25 cellular contexts compared by ENCODE assay signal in the genomic region with DNA sequence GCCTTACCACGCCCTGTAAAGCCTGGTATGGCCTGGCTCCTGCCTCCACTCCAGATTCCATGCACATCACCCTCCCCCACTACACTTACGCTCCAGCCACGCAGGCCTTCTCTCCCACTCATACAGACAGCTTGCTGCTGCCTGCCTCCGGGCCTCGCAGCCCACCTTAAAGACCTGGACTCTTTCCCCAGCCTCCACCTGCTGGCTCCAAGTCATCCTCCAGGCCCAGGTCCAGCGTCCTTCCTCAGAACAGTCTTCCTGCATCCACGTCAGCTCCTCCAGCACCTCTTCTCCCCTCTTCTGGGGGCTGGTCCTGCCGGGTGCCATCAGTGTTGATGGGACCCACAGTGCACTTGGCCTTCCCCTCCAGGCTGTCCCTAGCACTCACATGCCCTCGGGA.
DNase-seq lines count a peak whose midpoint lies in the region; ATAC-seq, FAIRE-seq and TF ChIP-seq lines count a peak whose summit lies in the region.
"Had no signal": no experiment of that assay in that cellular context is flagged by ENCODE, and none has a peak within 500 bp of the region (broad histone marks: within the 10 kb centered on the region; RNA-seq: fewer than 3 reads in every experiment).

No MANE protein-coding gene starts in this region.

- no peaks in the 10 kb centered on the region for H3K79me2 ChIP-seq in K562 (ENCODE audit: control insufficient read depth, insufficient read depth, low read length)
- H3K79me2 ChIP-seq in GM23248 (ENCODE audit: insufficient read depth), result no peaks in the 10 kb centered on the region

- H3K27me3 ChIP-seq in heart left ventricle, result no peaks in the 10 kb centered on the region
- no peaks in the 10 kb centered on the region for H3K27me3 ChIP-seq in K562 (ENCODE audit: control insufficient read depth in 2 of 2, insufficient read depth in 2 of 2, low read length in 2 of 2)
- peaks cover 22% of the 10 kb centered on the region; the same call in 1 of the 2 replicates for H3K27me3 ChIP-seq in GM23248 (replicated peaks; ENCODE audit: insufficient read depth)
- H3K27me3 ChIP-seq in CD4-positive, alpha-beta T cell (ENCODE audit: control insufficient read depth, insufficient read depth, low read length), result no peaks in the 10 kb centered on the region
- H3K27me3 ChIP-seq: body of pancreas, upper lobe of left lung had no signal

- H3K27me3 Mint-ChIP-seq in CD4-positive, alpha-beta T cell, result no peaks in the 10 kb centered on the region

- H3K36me3 ChIP-seq in heart left ventricle, result peaks cover 0 to 38% (median 0%) of the 10 kb centered on the region in 9 donors
- H3K36me3 ChIP-seq in HEK293 (ENCODE audit: control insufficient read depth in 2 of 2, insufficient read depth in 1 of 2, low read length in 2 of 2), result peaks cover 6 to 99% of the 10 kb centered on the region in 2 experiments; a peak in 2 of 3 replicates
- H3K36me3 ChIP-seq in K562 (ENCODE audit: control insufficient read depth, insufficient read depth, low read length), result peaks cover 99% of the 10 kb centered on the region
- no peaks in the 10 kb centered on the region for H3K36me3 ChIP-seq in GM23248 (ENCODE audit: low read depth)

- TF ChIP-seq POLR2A in heart left ventricle (IDR thresholded peaks at IDR 0.05) (no peak), K562 (conservative IDR thresholded peaks at IDR 0.05) (peak; percentile 56), GM12892 (IDR thresholded peaks at IDR 0.05; ENCODE audit: low read depth, low read length) (no peak)

- H3K27ac Mint-ChIP-seq in stimulated activated effector memory CD8-positive, alpha-beta T cell treated with anti-CD3 and anti-CD28 coated beads, Interleukin-12 subunit alpha, Interleukin-12 subunit beta, amount 100 ng/mL, for 72 hours, result peak overlapping the region; percentile 91
- H3K27ac Mint-ChIP-seq in CD4-positive, alpha-beta T cell, result no peak overlapping the region
- H3K27ac Mint-ChIP-seq: T-helper 1 cell treated with Interleukin-12 subunit alpha and Interleukin-12 subunit beta and Interleukin-4 antibody, amounts not matched to agents 30 μg/mL and 1 μg/mL, for 36 hours had no signal

- no peaks in the 10 kb centered on the region for H3K9me1 ChIP-seq in K562 (ENCODE audit: control insufficient read depth, insufficient read depth, low read length)

- no TSS peak for BruUV-seq in K562 (replicated peaks; lab: Mats Ljungman, UMichigan)

- H3K9me3 ChIP-seq in heart left ventricle (no peaks in the 10 kb centered on the region), HEK293 (ENCODE audit: control insufficient read depth, insufficient read depth, low read depth, low read length) (no peaks in the 10 kb centered on the region), K562 (replicated peaks; ENCODE audit: control insufficient read depth, insufficient read depth, low read depth, low read length) (no peaks in the 10 kb centered on the region), GM23248 (ENCODE audit: low read depth) (no peaks in the 10 kb centered on the region)
- no peaks in the 10 kb centered on the region for H3K9me3 ChIP-seq in CD4-positive, alpha-beta T cell (ENCODE audit: control insufficient read depth, low read length)
- H3K9me3 ChIP-seq: body of pancreas, psoas muscle, upper lobe of left lung had no signal

- H3K4me3 Mint-ChIP-seq in stimulated activated effector memory CD8-positive, alpha-beta T cell treated with anti-CD3 and anti-CD28 coated beads, Interleukin-12 subunit alpha, Interleukin-12 subunit beta, amount 100 ng/mL, for 72 hours, result no peak overlapping the region
- H3K4me3 Mint-ChIP-seq in CD4-positive, alpha-beta T cell, result no peak overlapping the region
- H3K4me3 Mint-ChIP-seq: T-helper 1 cell treated with Interleukin-12 subunit alpha and Interleukin-12 subunit beta and Interleukin-4 antibody, amounts not matched to agents 30 μg/mL and 1 μg/mL, for 36 hours had no signal

- H3K4me1 ChIP-seq in heart left ventricle, result peaks cover 0 to 14% (median 5%) of the 10 kb centered on the region in 12 donors
- H3K4me1 ChIP-seq in HEK293 (ENCODE audit: control insufficient read depth, insufficient read depth, low read length), result no peaks in the 10 kb centered on the region
- peaks cover 0 to 4% of the 10 kb centered on the region in 2 experiments; a peak in 1 of 5 replicates for H3K4me1 ChIP-seq in K562 (replicated peaks in 1 of 2; ENCODE audit: control insufficient read depth in 2 of 2, insufficient read depth in 2 of 2, low read length in 2 of 2)
- no peaks in the 10 kb centered on the region for H3K4me1 ChIP-seq in GM23248 (ENCODE audit: insufficient read depth)
- H3K4me1 ChIP-seq: body of pancreas, upper lobe of left lung had no signal

- no peak for TF ChIP-seq EP300 in K562 (IDR thresholded peaks at IDR 0.05; ENCODE audit: low read length)

- H4K20me1 ChIP-seq in K562 (replicated peaks; ENCODE audit: control insufficient read depth, insufficient read depth, low read length), result no peaks in the 10 kb centered on the region; the same call in 1 of the 2 replicates
- no peaks in the 10 kb centered on the region for H4K20me1 ChIP-seq in GM23248 (ENCODE audit: insufficient read depth)

- POLR2A ChIA-PET in HEK293 (lab: Yijun Ruan, JAX), result no interaction called here
- POLR2A ChIA-PET in K562 (lab: Yijun Ruan, JAX), result interaction anchor here (0.6 to 3.7 kb wide), 8 partner anchors 9 to 25 kb away, joined by 3 to 20 read pairs (median 4); no protein-coding TSS in a partner anchor
- POLR2A ChIA-PET in CD4-positive, alpha-beta T cell (lab: Charles Lee), result no interaction called here

- H3K4me1 Mint-ChIP-seq in stimulated activated effector memory CD8-positive, alpha-beta T cell treated with anti-CD3 and anti-CD28 coated beads, Interleukin-12 subunit alpha, Interleukin-12 subunit beta, amount 100 ng/mL, for 72 hours, result peaks cover 40% of the 10 kb centered on the region
- peaks cover 41% of the 10 kb centered on the region for H3K4me1 Mint-ChIP-seq in CD4-positive, alpha-beta T cell (ENCODE audit: low read depth)

- H3K4me3 ChIP-seq in heart left ventricle (no peak overlapping the region), HEK293 (ENCODE audit: low read depth, low read length) (no peak overlapping the region), K562 (no peak overlapping the region), GM23248 (no peak overlapping the region)
- H3K4me3 ChIP-seq: body of pancreas, psoas muscle, upper lobe of left lung had no signal

- TF ChIP-seq RAD21 in K562 (CRISPR knock-in tag; conservative IDR thresholded peaks at IDR 0.05 in 1 of 2, IDR thresholded peaks at IDR 0.05 in 1 of 2), result no peak

- H2AFZ ChIP-seq in K562 (ENCODE audit: low read depth, low read length) (no peak overlapping the region), GM23248 (no peak overlapping the region)

- H3K9me3 Mint-ChIP-seq in stimulated activated effector memory CD8-positive, alpha-beta T cell treated with anti-CD3 and anti-CD28 coated beads, Interleukin-12 subunit alpha, Interleukin-12 subunit beta, amount 100 ng/mL, for 72 hours, result no peaks in the 10 kb centered on the region
- H3K9me3 Mint-ChIP-seq in CD4-positive, alpha-beta T cell, result no peaks in the 10 kb centered on the region
- H3K9me3 Mint-ChIP-seq: T-helper 1 cell treated with Interleukin-12 subunit alpha and Interleukin-12 subunit beta and Interleukin-4 antibody, amounts not matched to agents 30 μg/mL and 1 μg/mL, for 36 hours had no signal

- intact Hi-C loops in Right ventricle myocardium inferior (cut with DNase I) (loop anchor here (10.0 kb wide), 1 partner anchor 110 kb away; no protein-coding TSS in a partner anchor), heart left ventricle (cut with DNase I) (loop anchor here in 2 of 10 donors (5.0 to 10.0 kb wide), 2 partner anchors 108 to 110 kb away; no protein-coding TSS in a partner anchor), K562 (cut with micrococcal nuclease) (no loop called here)
- intact Hi-C loops in CD4-positive, alpha-beta T cell (cut with DNase I, micrococcal nuclease), result loop anchor here in 1 of 2 experiments (10.0 kb wide), 2 partner anchors 300 to 530 kb away; no protein-coding TSS in a partner anchor

- TF ChIP-seq CTCF in heart left ventricle (IDR thresholded peaks at IDR 0.05) (no peak), HEK293 (tag by site-specific recombination; IDR thresholded peaks at IDR 0.05) (no peak), K562 (IDR thresholded peaks at IDR 0.05 in 2 of 3, conservative IDR thresholded peaks at IDR 0.05 in 1 of 3; ENCODE audit: insufficient read depth in 2 of 3, low read depth in 1 of 3, low read length in 3 of 3) (no peak)
- no peak for TF ChIP-seq CTCF in CD4-positive, alpha-beta T cell (IDR thresholded peaks at IDR 0.05)

- H3K9ac ChIP-seq in K562 (ENCODE audit: insufficient read depth in 1 of 2, low read depth in 2 of 2, low read length in 2 of 2), result no peak overlapping the region
- no peak overlapping the region for H3K9ac ChIP-seq in GM23248

- DNase-seq in Right ventricle myocardium inferior (ENCODE audit: missing footprints) (peak; percentile 16), heart left ventricle (no peak), K562 (ENCODE audit: extremely low read depth in 1 of 4, low spot score in 3 of 4) (no peak), GM23248 (no peak), GM12892 (ENCODE audit: insufficient read length) (no peak)
- no peak for DNase-seq in stimulated activated effector memory CD8-positive, alpha-beta T cell treated with anti-CD3 and anti-CD28 coated beads, Interleukin-12 subunit alpha, Interleukin-12 subunit beta, amount 100 ng/mL, for 72 hours (ENCODE audit: low spot score in 2 of 2)
- no peak for DNase-seq in CD4-positive, alpha-beta T cell
- DNase-seq: body of pancreas; GF-D8; H7; head of caudate nucleus; Kasumi-1; left cardiac atrium; mammary epithelial cell; MV-4-11; NCI-H1694; NCI-H2171 treated with DMSO at 0.1 percent for 48 hours; NCI-H526; psoas muscle; stimulated activated CD8-positive, alpha-beta memory T cell treated with anti-CD3 and anti-CD28 coated beads, Interleukin-4, amount 100 ng/mL, for 48 hours; upper lobe of left lung had no signal

- FAIRE-seq in K562 (lab: Jason Lieb, UNC) (no peak), GM12892 (lab: Jason Lieb, UNC) (no peak)
- FAIRE-seq: RCC 7860 had no signal

- no peaks in the 10 kb centered on the region for H3K9me2 ChIP-seq in GM23248 (ENCODE audit: insufficient read depth)

- no peaks in the 10 kb centered on the region for H3F3A ChIP-seq in GM23248 (ENCODE audit: insufficient read depth)

- no peak overlapping the region for H3K4me2 ChIP-seq in K562 (ENCODE audit: insufficient read depth, low read length)
- no peak overlapping the region for H3K4me2 ChIP-seq in GM23248 (ENCODE audit: unreplicated experiment)

- 85 to 92% (median 90%) methylated on average over 9 of the region's 9 CpGs for WGBS in heart left ventricle, 4 donors
- WGBS in K562 (ENCODE audit: insufficient coverage, low coverage, missing lambda C conversion rate), result 95% methylated on average over 9 of the region's 9 CpGs
- 32 to 36% methylated on average over 9 of the region's 9 CpGs for WGBS in GM23248 (ENCODE audit: low coverage in 1 of 2, low lambda C conversion rate in 2 of 2, missing lambda C conversion rate in 2 of 2), 2 experiments

- H3K36me3 Mint-ChIP-seq in stimulated activated effector memory CD8-positive, alpha-beta T cell treated with anti-CD3 and anti-CD28 coated beads, Interleukin-12 subunit alpha, Interleukin-12 subunit beta, amount 100 ng/mL, for 72 hours, result peaks cover 97% of the 10 kb centered on the region
- H3K36me3 Mint-ChIP-seq in CD4-positive, alpha-beta T cell (ENCODE audit: low read depth), result peaks cover 74% of the 10 kb centered on the region

- H3K27ac ChIP-seq in heart left ventricle, result no peak overlapping the region
- H3K27ac ChIP-seq in HEK293 (ENCODE audit: extremely low read depth, low read depth, low read length), result no peak overlapping the region
- H3K27ac ChIP-seq in K562 (ENCODE audit: extremely low read depth, low read depth, low read length), result no peak overlapping the region
- H3K27ac ChIP-seq in GM23248, result no peak overlapping the region
- no peak overlapping the region for H3K27ac ChIP-seq in CD4-positive, alpha-beta T cell (ENCODE audit: low read depth, low read length)
- H3K27ac ChIP-seq: body of pancreas, epithelial cell of prostate, psoas muscle, upper lobe of left lung had no signal

- CTCF ChIA-PET in HEK293 (lab: Yijun Ruan, JAX), result interaction anchor here (0.6 to 3.5 kb wide), 3 partner anchors 10 to 37 kb away, joined by 3 to 12 read pairs (median 4); no protein-coding TSS in a partner anchor
- CTCF ChIA-PET in K562 (lab: Yijun Ruan, JAX; ENCODE audit: low intra/inter-chr PET ratio), result no interaction called here
- CTCF ChIA-PET in CD4-positive, alpha-beta T cell (lab: Charles Lee), result interaction anchor here (0.8 to 3.2 kb wide), 2 partner anchors 108 to 117 kb away, joined by 3 to 13 read pairs; no protein-coding TSS in a partner anchor

- ATAC-seq in Right ventricle myocardium inferior (no peak), heart left ventricle (no peak), K562 (no peak)
- no peak for ATAC-seq in stimulated activated effector memory CD8-positive, alpha-beta T cell treated with anti-CD3 and anti-CD28 coated beads, Interleukin-12 subunit alpha, Interleukin-12 subunit beta, amount 100 ng/mL, for 72 hours
- ATAC-seq in CD4-positive, alpha-beta T cell (ENCODE audit: poor library complexity), result no peak
- ATAC-seq: body of pancreas, left cardiac atrium, psoas muscle had no signal

- in situ Hi-C loops in K562 (cut with MboI) (no loop called here), GM23248 (cut with MboI) (no loop called here)
